In the genomic region with DNA sequence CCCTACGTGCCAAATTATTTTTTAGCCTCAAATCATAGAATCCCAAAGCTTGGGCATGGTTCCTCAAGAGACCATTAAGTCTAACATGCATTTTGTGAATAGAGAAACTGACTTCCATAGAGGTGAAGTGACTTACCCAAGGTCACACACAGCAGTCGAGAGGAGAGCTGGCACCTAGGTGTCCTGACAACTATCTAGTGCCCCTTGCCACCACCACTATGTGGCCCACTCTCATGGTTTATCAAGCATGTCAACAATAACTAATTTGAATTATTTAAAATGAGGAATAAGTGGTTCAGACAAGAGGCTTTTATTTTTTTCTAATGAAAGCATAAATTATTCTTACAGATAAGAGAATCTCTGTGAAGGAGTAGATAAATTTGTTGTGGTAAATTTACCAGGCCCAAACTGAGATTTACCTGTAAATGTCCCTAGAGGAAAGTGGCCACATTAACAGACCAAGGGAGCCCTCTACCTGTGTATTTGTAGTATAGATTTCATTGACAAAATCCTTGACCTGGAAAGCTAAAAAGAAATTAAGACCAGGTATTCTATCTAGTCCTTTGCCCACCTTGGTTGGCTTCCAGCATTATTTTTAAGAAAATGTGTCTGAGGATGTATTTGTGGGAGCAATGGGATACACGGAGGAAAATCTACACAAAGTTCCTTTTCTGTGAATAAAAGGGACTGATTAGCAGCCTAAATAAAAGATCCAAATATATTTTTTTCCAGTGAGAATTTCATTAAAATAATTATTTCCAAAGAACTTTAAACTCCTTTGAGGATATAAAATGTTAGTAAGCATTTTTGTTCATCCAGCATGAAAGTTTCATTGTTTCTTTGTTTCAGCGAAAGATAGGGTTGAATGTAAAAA, we compare ENCODE assay signal across 2 cellular contexts.
A peak's percentile ranks its signal among the peaks of the same experiment; 100 is the strongest.
TF ChIP-seq lines count a peak whose summit lies in the region.

No MANE protein-coding gene starts in this region.

TF ChIP-seq in GM12878, 131 proteins besides CTCF, POLR2A, EP300 and RAD21:
- TF ChIP-seq, protein P1, sequence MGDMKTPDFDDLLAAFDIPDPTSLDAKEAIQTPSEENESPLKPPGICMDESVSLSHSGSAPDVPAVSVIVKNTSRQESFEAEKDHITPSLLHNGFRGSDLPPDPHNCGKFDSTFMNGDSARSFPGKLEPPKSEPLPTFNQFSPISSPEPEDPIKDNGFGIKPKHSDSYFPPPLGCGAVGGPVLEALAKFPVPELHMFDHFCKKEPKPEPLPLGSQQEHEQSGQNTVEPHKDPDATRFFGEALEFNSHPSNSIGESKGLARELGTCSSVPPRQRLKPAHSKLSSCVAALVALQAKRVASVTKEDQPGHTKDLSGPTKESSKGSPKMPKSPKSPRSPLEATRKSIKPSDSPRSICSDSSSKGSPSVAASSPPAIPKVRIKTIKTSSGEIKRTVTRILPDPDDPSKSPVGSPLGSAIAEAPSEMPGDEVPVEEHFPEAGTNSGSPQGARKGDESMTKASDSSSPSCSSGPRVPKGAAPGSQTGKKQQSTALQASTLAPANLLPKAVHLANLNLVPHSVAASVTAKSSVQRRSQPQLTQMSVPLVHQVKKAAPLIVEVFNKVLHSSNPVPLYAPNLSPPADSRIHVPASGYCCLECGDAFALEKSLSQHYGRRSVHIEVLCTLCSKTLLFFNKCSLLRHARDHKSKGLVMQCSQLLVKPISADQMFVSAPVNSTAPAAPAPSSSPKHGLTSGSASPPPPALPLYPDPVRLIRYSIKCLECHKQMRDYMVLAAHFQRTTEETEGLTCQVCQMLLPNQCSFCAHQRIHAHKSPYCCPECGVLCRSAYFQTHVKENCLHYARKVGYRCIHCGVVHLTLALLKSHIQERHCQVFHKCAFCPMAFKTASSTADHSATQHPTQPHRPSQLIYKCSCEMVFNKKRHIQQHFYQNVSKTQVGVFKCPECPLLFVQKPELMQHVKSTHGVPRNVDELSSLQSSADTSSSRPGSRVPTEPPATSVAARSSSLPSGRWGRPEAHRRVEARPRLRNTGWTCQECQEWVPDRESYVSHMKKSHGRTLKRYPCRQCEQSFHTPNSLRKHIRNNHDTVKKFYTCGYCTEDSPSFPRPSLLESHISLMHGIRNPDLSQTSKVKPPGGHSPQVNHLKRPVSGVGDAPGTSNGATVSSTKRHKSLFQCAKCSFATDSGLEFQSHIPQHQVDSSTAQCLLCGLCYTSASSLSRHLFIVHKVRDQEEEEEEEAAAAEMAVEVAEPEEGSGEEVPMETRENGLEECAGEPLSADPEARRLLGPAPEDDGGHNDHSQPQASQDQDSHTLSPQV (IDR thresholded peaks at IDR 0.05) = 0 out of 2 replicates have a peak, but pooled peaks have one; percentile 52
- TF ChIP-seq MEF2B (IDR thresholded peaks at IDR 0.05; ENCODE audit: partially characterized antibody, poor library complexity, severe bottlenecking) = peak; percentile 90
- no peak for TF ChIP-seq TBL1XR1 (IDR thresholded peaks at IDR 0.05; ENCODE audit: low read depth, low read length)
- TF ChIP-seq ESRRA (IDR thresholded peaks at IDR 0.05; ENCODE audit: low read length) = no peak
- TF ChIP-seq PKNOX1 (IDR thresholded peaks at IDR 0.05) = no peak
- peak; percentile 97 for TF ChIP-seq SMC3 (IDR thresholded peaks at IDR 0.05; ENCODE audit: borderline replicate concordance, low read length)
TF ChIP-seq in GM12878: peak in this region for 3.

TF ChIP-seq in liver, 16 proteins besides CTCF, POLR2A, EP300 and RAD21 (continued from another document):
- TF ChIP-seq ZBTB33 (IDR thresholded peaks at IDR 0.05) (no peak), HNF4G (IDR thresholded peaks at IDR 0.05) (no peak), FOXA1 (IDR thresholded peaks at IDR 0.05) (no peak), FOXA2 (IDR thresholded peaks at IDR 0.05) (no peak), TAF1 (conservative IDR thresholded peaks at IDR 0.05) (no peak), YY1 (IDR thresholded peaks at IDR 0.05) (no peak), GABPA (IDR thresholded peaks at IDR 0.05 in 1 of 2, conservative IDR thresholded peaks at IDR 0.05 in 1 of 2) (no peak), EGR1 (IDR thresholded peaks at IDR 0.05; ENCODE audit: low read depth in 2 of 2) (no peak), ATF3 (IDR thresholded peaks at IDR 0.05) (no peak), MAX (IDR thresholded peaks at IDR 0.05) (no peak), RXRA (IDR thresholded peaks at IDR 0.05) (no peak), SP1 (IDR thresholded peaks at IDR 0.05) (no peak), NR2F2 (IDR thresholded peaks at IDR 0.05) (no peak)
- TF ChIP-seq, protein P2, sequence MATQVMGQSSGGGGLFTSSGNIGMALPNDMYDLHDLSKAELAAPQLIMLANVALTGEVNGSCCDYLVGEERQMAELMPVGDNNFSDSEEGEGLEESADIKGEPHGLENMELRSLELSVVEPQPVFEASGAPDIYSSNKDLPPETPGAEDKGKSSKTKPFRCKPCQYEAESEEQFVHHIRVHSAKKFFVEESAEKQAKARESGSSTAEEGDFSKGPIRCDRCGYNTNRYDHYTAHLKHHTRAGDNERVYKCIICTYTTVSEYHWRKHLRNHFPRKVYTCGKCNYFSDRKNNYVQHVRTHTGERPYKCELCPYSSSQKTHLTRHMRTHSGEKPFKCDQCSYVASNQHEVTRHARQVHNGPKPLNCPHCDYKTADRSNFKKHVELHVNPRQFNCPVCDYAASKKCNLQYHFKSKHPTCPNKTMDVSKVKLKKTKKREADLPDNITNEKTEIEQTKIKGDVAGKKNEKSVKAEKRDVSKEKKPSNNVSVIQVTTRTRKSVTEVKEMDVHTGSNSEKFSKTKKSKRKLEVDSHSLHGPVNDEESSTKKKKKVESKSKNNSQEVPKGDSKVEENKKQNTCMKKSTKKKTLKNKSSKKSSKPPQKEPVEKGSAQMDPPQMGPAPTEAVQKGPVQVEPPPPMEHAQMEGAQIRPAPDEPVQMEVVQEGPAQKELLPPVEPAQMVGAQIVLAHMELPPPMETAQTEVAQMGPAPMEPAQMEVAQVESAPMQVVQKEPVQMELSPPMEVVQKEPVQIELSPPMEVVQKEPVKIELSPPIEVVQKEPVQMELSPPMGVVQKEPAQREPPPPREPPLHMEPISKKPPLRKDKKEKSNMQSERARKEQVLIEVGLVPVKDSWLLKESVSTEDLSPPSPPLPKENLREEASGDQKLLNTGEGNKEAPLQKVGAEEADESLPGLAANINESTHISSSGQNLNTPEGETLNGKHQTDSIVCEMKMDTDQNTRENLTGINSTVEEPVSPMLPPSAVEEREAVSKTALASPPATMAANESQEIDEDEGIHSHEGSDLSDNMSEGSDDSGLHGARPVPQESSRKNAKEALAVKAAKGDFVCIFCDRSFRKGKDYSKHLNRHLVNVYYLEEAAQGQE (IDR thresholded peaks at IDR 0.05) = no peak
